In genomic region chr1:28508435-28508754, GRCh38 we compare ENCODE assay signal across 8 cellular contexts. TPM values are rescaled to one million over a fixed set of nuclear protein-coding genes. Genes with fewer than 3 reads are reported as not detected.
DNase-seq lines count a peak whose midpoint lies in the region; ATAC-seq and TF ChIP-seq lines count a peak whose summit lies in the region.

No MANE protein-coding gene starts in this region.

- H3K27ac ChIP-seq in right lobe of liver: peak overlapping the region in 2 of 3 donors; percentile 53 to 85

- peak overlapping the region; percentile 100 for H3K27ac Mint-ChIP-seq in activated naive CD4-positive, alpha-beta T cell treated with anti-CD3 and anti-CD28 coated beads, Interleukin-2, amount 50 U/mL, for 24 hours

- peak; percentile 38 for DNase-seq in stimulated activated CD4-positive, alpha-beta T cell treated with anti-CD3 and anti-CD28 coated beads, Interleukin-12 subunit alpha, Interleukin-12 subunit beta, amount 100 ng/mL, for 4 hours
- DNase-seq in stimulated activated CD4-positive, alpha-beta T cell treated with anti-CD3 and anti-CD28 coated beads, Interleukin-1b, Interleukin-23, amount 100 ng/mL, for 48 hours: no peak
- DNase-seq in right lobe of liver (no peak), HuH-7 (ENCODE audit: low spot score) (no peak), GM19238 (ENCODE audit: insufficient read length, low spot score) (no peak), NCI-H1930 (lab: John Stamatoyannopoulos, UW) (no peak)

- no peaks in the 10 kb centered on the region for H3K27me3 ChIP-seq in right lobe of liver

- no peaks in the 10 kb centered on the region for H3K9me3 Mint-ChIP-seq in activated naive CD4-positive, alpha-beta T cell treated with anti-CD3 and anti-CD28 coated beads, Interleukin-2, amount 50 U/mL, for 24 hours

- peak overlapping the region; percentile 99 for H3K4me3 Mint-ChIP-seq in activated naive CD4-positive, alpha-beta T cell treated with anti-CD3 and anti-CD28 coated beads, Interleukin-2, amount 50 U/mL, for 24 hours

- peaks cover 41% of the 10 kb centered on the region for H3K4me1 Mint-ChIP-seq in activated naive CD4-positive, alpha-beta T cell treated with anti-CD3 and anti-CD28 coated beads, Interleukin-2, amount 50 U/mL, for 24 hours

- H3K36me3 Mint-ChIP-seq in activated naive CD4-positive, alpha-beta T cell treated with anti-CD3 and anti-CD28 coated beads, Interleukin-2, amount 50 U/mL, for 24 hours: peaks cover 55% of the 10 kb centered on the region

- TF ChIP-seq CTCF in right lobe of liver (IDR thresholded peaks at IDR 0.05): no peak

- WGBS in right lobe of liver (ENCODE audit: insufficient coverage, low coverage, low lambda C conversion rate, missing lambda C conversion rate): 0% methylated on average over 1 of the region's 5 CpGs

- H3K4me1 ChIP-seq in right lobe of liver: peaks cover 0 to 30% (median 11%) of the 10 kb centered on the region in 4 donors

- intact Hi-C loops in right lobe of liver (cut with DNase I): no loop called here

- no peaks in the 10 kb centered on the region for H3K27me3 Mint-ChIP-seq in activated naive CD4-positive, alpha-beta T cell treated with anti-CD3 and anti-CD28 coated beads, Interleukin-2, amount 50 U/mL, for 24 hours

- no peak for ATAC-seq in right lobe of liver
- ATAC-seq in GM21447 (IDR thresholded peaks at IDR 0.05; ENCODE audit: unreplicated experiment): no peak

- H3K36me3 ChIP-seq in right lobe of liver: peaks cover 20 to 57% (median 35%) of the 10 kb centered on the region in 4 donors

- H3K4me3 ChIP-seq in right lobe of liver: peak overlapping the region in 2 of 3 donors; percentile 72 to 94

- H3K9me3 ChIP-seq in right lobe of liver: no peaks in the 10 kb centered on the region

- TF ChIP-seq POLR2A in right lobe of liver (IDR thresholded peaks at IDR 0.05): no peak

RNA-seq across cellular contexts. Expression of gene RCC1, which starts 2.6 kb away (rescaled TPM):
- 10 to 100 TPM in 5 of 6 experiments, 1 to 10 TPM in 1; 9.5 to 29.6 (median 18.0) TPM for total RNA-seq in right lobe of liver

RNA-seq across cellular contexts. Expression of gene TRNAU1AP, which starts 44.5 kb away (rescaled TPM):
- total RNA-seq in right lobe of liver: 10 to 100 TPM in 1 of 6 experiments, 1 to 10 TPM in 5; 5.2 to 14.8 (median 7.3) TPM
